In genomic region chr16:72876221-72876620, GRCh38 we compare ENCODE assay signal across 8 cellular contexts.
A peak's percentile ranks its signal among the peaks of the same experiment; 100 is the strongest.
DNase-seq lines count a peak whose midpoint lies in the region; ATAC-seq and TF ChIP-seq lines count a peak whose summit lies in the region.

No MANE protein-coding gene starts in this region.

- TF ChIP-seq POLR2A in heart left ventricle (IDR thresholded peaks at IDR 0.05): no peak
- TF ChIP-seq POLR2A in tibial nerve (IDR thresholded peaks at IDR 0.05): no peak
- no peak for TF ChIP-seq POLR2A in esophagus muscularis mucosa (IDR thresholded peaks at IDR 0.05; ENCODE audit: low read depth)

- CTCF ChIA-PET in activated CD4-positive, alpha-beta T cell treated with anti-CD3 and anti-CD28 coated beads, Interleukin-2, amount 10 ng/mL, durations not matched to agents 7 days and 5 days (lab: Charles Lee): no interaction called here

- peaks cover 25% of the 10 kb centered on the region for H3K4me1 Mint-ChIP-seq in activated CD4-positive, alpha-beta T cell treated with anti-CD3 and anti-CD28 coated beads, Interleukin-2, amount 10 ng/mL, durations not matched to agents 7 days and 5 days

- 42 to 58% (median 49%) methylated on average over 8 of the region's 8 CpGs for WGBS in heart left ventricle, 4 donors
- WGBS in tibial nerve, 2 donors: 40 to 49% methylated on average over 8 of the region's 8 CpGs
- 43% methylated on average over 8 of the region's 8 CpGs for WGBS in esophagus muscularis mucosa

- H3K27ac ChIP-seq in heart left ventricle (peak overlapping the region in 8 of 12 donors; percentile 27 to 73 (median 54)), tibial nerve (peak overlapping the region in 1 of 4 donors; percentile 57), esophagus muscularis mucosa (replicated peaks in 1 of 4) (peak overlapping the region in 1 of 4 donors; percentile 15)

- H3K36me3 ChIP-seq in heart left ventricle (no peaks in the 10 kb centered on the region), tibial nerve (no peaks in the 10 kb centered on the region), esophagus muscularis mucosa (peaks cover 0 to 7% (median 0%) of the 10 kb centered on the region in 4 donors)

- ATAC-seq in heart left ventricle: peak; percentile 61 to 84 (median 80)

- H3K36me3 Mint-ChIP-seq in activated CD4-positive, alpha-beta T cell treated with anti-CD3 and anti-CD28 coated beads, Interleukin-2, amount 10 ng/mL, durations not matched to agents 7 days and 5 days (ENCODE audit: low read depth): no peaks in the 10 kb centered on the region

- H3K27me3 Mint-ChIP-seq in activated CD4-positive, alpha-beta T cell treated with anti-CD3 and anti-CD28 coated beads, Interleukin-2, amount 10 ng/mL, durations not matched to agents 7 days and 5 days: peaks cover 5% of the 10 kb centered on the region

- H3K4me3 ChIP-seq in heart left ventricle (no peak overlapping the region), tibial nerve (no peak overlapping the region), esophagus muscularis mucosa (no peak overlapping the region)

- no peak for TF ChIP-seq EP300 in tibial nerve (IDR thresholded peaks at IDR 0.05)
- TF ChIP-seq EP300 in esophagus muscularis mucosa (IDR thresholded peaks at IDR 0.05): no peak

- POLR2A ChIA-PET in activated CD4-positive, alpha-beta T cell treated with anti-CD3 and anti-CD28 coated beads, Interleukin-2, amount 10 ng/mL, durations not matched to agents 7 days and 5 days (lab: Charles Lee): no interaction called here

- H3K27ac Mint-ChIP-seq in activated CD4-positive, alpha-beta T cell treated with anti-CD3 and anti-CD28 coated beads, Interleukin-2, amount 10 ng/mL, durations not matched to agents 7 days and 5 days: no peak overlapping the region

- intact Hi-C loops in heart left ventricle (cut with DNase I) (loop anchor here in 2 of 10 donors (2.0 to 5.0 kb wide), 2 partner anchors 34 to 63 kb away; no protein-coding TSS in a partner anchor), esophagus muscularis mucosa (cut with DNase I) (no loop called here)

- no peaks in the 10 kb centered on the region for H3K9me3 Mint-ChIP-seq in activated CD4-positive, alpha-beta T cell treated with anti-CD3 and anti-CD28 coated beads, Interleukin-2, amount 10 ng/mL, durations not matched to agents 7 days and 5 days

- H3K4me1 ChIP-seq in heart left ventricle (peaks cover 0 to 61% (median 34%) of the 10 kb centered on the region in 12 donors), tibial nerve (peaks cover 0 to 40% (median 0%) of the 10 kb centered on the region in 4 donors), esophagus muscularis mucosa (peaks cover 18 to 28% (median 23%) of the 10 kb centered on the region in 4 donors)

- DNase-seq in activated CD4-positive, alpha-beta T cell treated with anti-CD3 and anti-CD28 coated beads, Interleukin-2, amount 10 ng/mL, durations not matched to agents 7 days and 5 days: peak; percentile 32
- no peak for DNase-seq in activated CD4-positive, alpha-beta T cell treated with anti-CD3 and anti-CD28 coated beads for 4 hours
- DNase-seq in RPMI7951 (ENCODE audit: low read depth) (peak; percentile 89), heart left ventricle (peak; percentile 79 to 83 (median 82)), tibial nerve (ENCODE audit: low spot score in 2 of 2) (peak; percentile 35 to 50), islet precursor cell (no peak), HuH-7.5 (ENCODE audit: low spot score) (no peak), esophagus muscularis mucosa (ENCODE audit: extremely low spot score) (no peak)

- H3K4me3 Mint-ChIP-seq in activated CD4-positive, alpha-beta T cell treated with anti-CD3 and anti-CD28 coated beads, Interleukin-2, amount 10 ng/mL, durations not matched to agents 7 days and 5 days: no peak overlapping the region

- H3K27me3 ChIP-seq in heart left ventricle: no peaks in the 10 kb centered on the region
- no peaks in the 10 kb centered on the region for H3K27me3 ChIP-seq in tibial nerve
- H3K27me3 ChIP-seq in esophagus muscularis mucosa: no peaks in the 10 kb centered on the region

- TF ChIP-seq CTCF in heart left ventricle (IDR thresholded peaks at IDR 0.05) (no peak), tibial nerve (IDR thresholded peaks at IDR 0.05) (no peak), esophagus muscularis mucosa (IDR thresholded peaks at IDR 0.05) (no peak)

- no peaks in the 10 kb centered on the region for H3K9me3 ChIP-seq in heart left ventricle
- H3K9me3 ChIP-seq in tibial nerve: no peaks in the 10 kb centered on the region
- no peaks in the 10 kb centered on the region for H3K9me3 ChIP-seq in esophagus muscularis mucosa

Comparison
In these comparisons a context has a peak if more than half of its experiments do, and no peak if none do; other contexts are left out.
1. DNase-seq: peak in activated CD4-positive, alpha-beta T cell treated with anti-CD3 and anti-CD28 coated beads, Interleukin-2, amount 10 ng/mL, durations not matched to agents 7 days and 5 days (single experiment), RPMI7951 (single experiment), heart left ventricle (5 of 5) and tibial nerve (2 of 2); none in activated CD4-positive, alpha-beta T cell treated with anti-CD3 and anti-CD28 coated beads for 4 hours (0 of 2), islet precursor cell (single experiment), HuH-7.5 (single experiment) and esophagus muscularis mucosa (single experiment).